12 cellular contexts compared by ENCODE assay signal in the genomic region with DNA sequence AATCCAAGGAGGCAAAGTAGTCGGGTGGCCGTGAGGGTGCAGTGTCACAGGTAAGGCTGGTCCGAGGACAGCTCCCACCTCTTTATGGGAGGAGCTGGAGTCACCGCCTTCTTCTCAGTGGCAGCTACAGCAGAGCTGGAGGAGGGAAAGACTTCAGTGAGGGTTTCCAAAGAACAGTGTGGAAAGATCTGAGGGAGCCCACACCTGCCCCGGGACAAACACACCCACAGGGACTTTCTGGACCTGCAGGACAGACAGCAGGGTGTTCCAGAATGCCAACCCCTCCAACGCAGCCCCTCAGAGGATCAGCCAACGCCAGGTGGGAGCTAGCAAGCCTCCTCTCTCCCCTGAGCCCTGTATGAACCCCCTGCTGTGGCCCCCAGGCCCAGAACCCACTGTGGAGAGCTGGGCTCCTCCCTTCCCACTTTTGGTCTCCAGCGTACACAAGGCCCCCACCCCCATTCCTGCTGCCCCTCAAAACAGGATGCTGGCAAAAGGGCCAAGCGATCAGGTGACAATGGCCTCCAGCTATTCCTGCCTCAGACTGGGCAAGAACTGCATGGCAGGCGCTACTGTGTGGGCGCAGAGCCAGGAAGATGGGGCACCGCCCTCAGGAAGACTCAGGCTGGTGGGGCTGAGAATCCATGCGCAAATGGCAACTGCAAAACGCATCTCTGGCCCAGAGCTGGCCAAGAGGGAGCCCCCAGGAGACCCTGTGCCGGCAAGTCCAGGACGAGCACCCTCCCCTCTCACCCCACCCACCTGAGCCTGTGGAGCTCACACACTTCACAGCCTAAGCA. TPM values are rescaled to one million over a fixed set of nuclear protein-coding genes. Genes with fewer than 3 reads are reported as not detected.
DNase-seq lines count a peak whose midpoint lies in the region; ATAC-seq and TF ChIP-seq lines count a peak whose summit lies in the region.
"Had no signal": no experiment of that assay in that cellular context is flagged by ENCODE, and none has a peak within 500 bp of the region (broad histone marks: within the 10 kb centered on the region; RNA-seq: fewer than 3 reads in every experiment).

No MANE protein-coding gene starts in this region.

- peaks cover 44% of the 10 kb centered on the region for H3K36me3 ChIP-seq in upper lobe of right lung

- H3K4me3 ChIP-seq in upper lobe of right lung: no peak overlapping the region
- H3K4me3 ChIP-seq: thoracic aorta had no signal

- H3K9me3 ChIP-seq in upper lobe of right lung: no peaks in the 10 kb centered on the region
- H3K9me3 ChIP-seq: thoracic aorta had no signal

- H3K27me3 ChIP-seq in upper lobe of right lung: no peaks in the 10 kb centered on the region

- peak; percentile 7 for DNase-seq in activated naive CD4-positive, alpha-beta T cell treated with anti-CD3 and anti-CD28 coated beads, Interleukin-2, amount 50 U/mL, for 16 hours
- no peak for DNase-seq in activated naive CD4-positive, alpha-beta T cell treated with Interleukin-2 at 50 U/mL for 16 hours
- DNase-seq in cardiac septum (ENCODE audit: low spot score) (peak; percentile 72), upper lobe of right lung (peak; percentile 67), DMS79 (lab: John Stamatoyannopoulos, UW) (no peak)
- no peak for DNase-seq in stimulated activated CD4-positive, alpha-beta T cell treated with anti-CD3 and anti-CD28 coated beads, Interleukin-12 subunit alpha, Interleukin-12 subunit beta, amount 100 ng/mL, for 4 hours
- DNase-seq: AML-193; effector memory CD8-positive, alpha-beta T cell; NCI-H1417; OCI-M1; stimulated activated CD4-positive, alpha-beta T cell treated with anti-CD3 and anti-CD28 coated beads, Interleukin-4, amount 100 ng/mL, for 4 hours had no signal

- H3K27ac ChIP-seq in upper lobe of right lung: peak overlapping the region; percentile 68
- H3K27ac ChIP-seq: thoracic aorta had no signal

- H3K4me1 ChIP-seq in upper lobe of right lung: peaks cover 27% of the 10 kb centered on the region

- TF ChIP-seq CTCF in upper lobe of right lung (IDR thresholded peaks at IDR 0.05): no peak

- intact Hi-C loops in cardiac septum (cut with DNase I): no loop called here
- intact Hi-C loops in upper lobe of right lung (cut with DNase I): no loop called here

- ATAC-seq in upper lobe of right lung: no peak
- ATAC-seq: effector memory CD8-positive, alpha-beta T cell had no signal

RNA-seq across cellular contexts. Expression of gene CD320, which starts 3.5 kb away (rescaled TPM):
- total RNA-seq in cardiac septum (15.8 TPM), upper lobe of right lung (49.4 TPM)

RNA-seq across cellular contexts. Expression of gene NDUFA7, which starts 9.5 kb away (rescaled TPM):
- 94.0 TPM for total RNA-seq in cardiac septum
- total RNA-seq in upper lobe of right lung: 35.7 TPM

RNA-seq across cellular contexts. Expression of gene RPS28, which starts 9.6 kb away (rescaled TPM):
- 669 TPM for total RNA-seq in cardiac septum
- 1,645 TPM for total RNA-seq in upper lobe of right lung

RNA-seq across cellular contexts. Expression of gene KANK3, which starts 31.4 kb away (rescaled TPM):
- 13.1 TPM for total RNA-seq in cardiac septum
- 54.0 TPM for total RNA-seq in upper lobe of right lung

RNA-seq across cellular contexts. Expression of gene ANGPTL4, which starts 52.3 kb away (rescaled TPM):
- 4.1 TPM for total RNA-seq in cardiac septum
- 6.3 TPM for total RNA-seq in upper lobe of right lung

Comparison
In these comparisons a context has a peak if more than half of its experiments do, and no peak if none do; other contexts are left out.
1. DNase-seq: peak in activated naive CD4-positive, alpha-beta T cell treated with anti-CD3 and anti-CD28 coated beads, Interleukin-2, amount 50 U/mL, for 16 hours (single experiment), cardiac septum (single experiment) and upper lobe of right lung (single experiment); none in activated naive CD4-positive, alpha-beta T cell treated with Interleukin-2 at 50 U/mL for 16 hours (single experiment), stimulated activated CD4-positive, alpha-beta T cell treated with anti-CD3 and anti-CD28 coated beads, Interleukin-12 subunit alpha, Interleukin-12 subunit beta, amount 100 ng/mL, for 4 hours (single experiment) and DMS79 (single experiment).